In the genomic region with DNA sequence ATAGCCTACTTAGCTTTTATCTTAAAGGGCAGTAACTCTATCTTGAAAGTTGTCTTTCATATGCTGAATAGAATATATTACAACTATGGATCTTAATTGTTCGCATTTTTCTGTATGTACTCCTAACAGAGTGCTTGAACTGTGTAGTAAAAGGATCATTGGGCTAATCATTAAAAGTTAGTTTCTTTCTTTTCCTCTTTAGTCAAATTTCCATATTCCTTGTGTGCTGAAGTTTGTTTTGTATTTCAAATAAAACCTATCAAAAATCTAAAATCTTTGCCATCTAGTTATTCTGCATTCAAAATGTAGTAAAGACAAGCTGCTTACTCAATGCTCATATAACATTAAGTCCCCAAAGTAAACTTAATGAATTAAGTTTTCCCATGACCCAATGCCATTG, we compare ENCODE assay signal across 34 cellular contexts.
"Had no signal": no experiment of that assay in that cellular context is flagged by ENCODE, and none has a peak within 500 bp of the region (broad histone marks: within the 10 kb centered on the region; RNA-seq: fewer than 3 reads in every experiment).

No MANE protein-coding gene starts in this region.

- H3K4me3 ChIP-seq: MG63 had no signal

- H3K9me3 ChIP-seq: MG63 had no signal

- H3K4me2 ChIP-seq: KMS-11 had no signal

- DNase-seq: Karpas-422, Kasumi-1, MG63, MM.1S, MV-4-11, NCI-H1048, NCI-H1092, NCI-H1092 treated with DMSO at 0.1 percent for 48 hours, NCI-H1105, NCI-H1105 treated with DMSO at 0.1 percent for 48 hours, NCI-H1417, NCI-H1417 treated with DMSO at 0.1 percent for 48 hours, NCI-H1436, NCI-H1436 treated with DMSO at 0.1 percent for 48 hours, NCI-H146, NCI-H1694 treated with DMSO at 0.1 percent for 48 hours, NCI-H187, NCI-H187 treated with DMSO at 0.1 percent for 48 hours, NCI-H1930, NCI-H2029, NCI-H2029 treated with DMSO at 0.1 percent for 48 hours, NCI-H2081, NCI-H2081 treated with DMSO at 0.1 percent for 48 hours, NCI-H2107, NCI-H2171, NCI-H2171 treated with DMSO at 0.1 percent for 48 hours, NCI-H2227 treated with DMSO at 0.1 percent for 48 hours, NCI-H226, NCI-H345, NCI-H446, NCI-H446 treated with DMSO at 0.1 percent for 48 hours, NCI-H510A, NCI-H510A treated with DMSO at 0.1 percent for 48 hours had no signal

- H3K27ac ChIP-seq: KMS-11 had no signal
